In the genomic region with DNA sequence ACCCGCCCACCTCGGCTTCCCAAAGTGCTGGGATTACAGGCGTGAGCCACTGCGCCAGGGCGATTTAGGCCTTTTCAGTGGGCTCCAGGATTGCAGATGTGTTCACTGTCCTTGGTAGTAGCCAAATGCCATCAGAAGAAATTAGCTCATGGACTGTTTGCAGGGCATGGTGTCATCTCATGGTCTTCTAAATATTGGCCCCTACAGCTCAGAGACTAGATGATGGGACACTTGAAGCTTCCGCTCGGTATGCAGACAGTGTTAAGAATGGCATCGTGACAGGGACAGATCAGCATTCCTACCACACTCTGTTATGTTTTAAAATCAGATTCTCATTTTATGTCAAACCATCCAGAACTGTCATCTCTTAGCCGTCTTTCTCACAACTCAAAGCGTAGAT, we compare ENCODE assay signal across 35 cellular contexts.
"Had no signal": no experiment of that assay in that cellular context is flagged by ENCODE, and none has a peak within 500 bp of the region (broad histone marks: within the 10 kb centered on the region; RNA-seq: fewer than 3 reads in every experiment).

No MANE protein-coding gene starts in this region.

- H3K27ac Mint-ChIP-seq: activated B cell treated with CpG ODN at 0.5 μM for 24 hours; activated CD4-positive, alpha-beta memory T cell treated with anti-CD3 and anti-CD28 coated beads, Interleukin-2, amount 10 ng/mL, durations not matched to agents 7 days and 5 days; activated CD4-positive, alpha-beta T cell treated with anti-CD3 and anti-CD28 coated beads, Interleukin-2, amount 10 ng/mL, durations not matched to agents 7 days and 5 days; activated CD8-positive, alpha-beta memory T cell treated with anti-CD3 and anti-CD28 coated beads, Interleukin-2, amount 10 ng/mL, durations not matched to agents 7 days and 5 days; activated CD8-positive, alpha-beta T cell treated with anti-CD3 and anti-CD28 coated beads, Interleukin-2, amount 10 ng/mL, durations not matched to agents 7 days and 5 days; activated naive CD4-positive, alpha-beta T cell treated with anti-CD3 and anti-CD28 coated beads, Interleukin-2, amount 10 ng/mL, durations not matched to agents 7 days and 5 days; activated naive CD4-positive, alpha-beta T cell treated with anti-CD3 and anti-CD28 coated beads, Interleukin-2, amount 50 U/mL, for 24 hours; activated naive CD8-positive, alpha-beta T cell; activated naive CD8-positive, alpha-beta T cell treated with anti-CD3 and anti-CD28 coated beads, Interleukin-2, amount 10 ng/mL, durations not matched to agents 7 days and 5 days; activated T-cell treated with anti-CD3 and anti-CD28 coated beads, Interleukin-2, amount 50 U/mL, for 24 hours; activated T-helper 2 cell treated with anti-CD3 and anti-CD28 coated beads, Interferon-gamma antibody, Interleukin-2, Interleukin-4, amounts not matched to agents 10 μg/mL and 5 μg/mL and 100 μg/mL, durations not matched to agents 14 hours and 24 hours and 36 hours; T-helper 1 cell treated with Interleukin-12 subunit alpha and Interleukin-12 subunit beta and Interleukin-4 antibody, amounts not matched to agents 30 μg/mL and 1 μg/mL, for 36 hours; T-helper 2 cell treated with Interferon-gamma antibody and Interleukin-4, amounts not matched to agents 5 μg/mL and 100 μg/mL, for 36 hours had no signal

- H3K9me3 Mint-ChIP-seq: activated B cell treated with CpG ODN at 0.5 μM for 24 hours; activated CD4-positive, alpha-beta T cell treated with anti-CD3 and anti-CD28 coated beads, Interleukin-2, amount 10 ng/mL, durations not matched to agents 7 days and 5 days; activated naive CD4-positive, alpha-beta T cell treated with anti-CD3 and anti-CD28 coated beads, Interleukin-2, amount 10 ng/mL, durations not matched to agents 7 days and 5 days; activated naive CD4-positive, alpha-beta T cell treated with anti-CD3 and anti-CD28 coated beads, Interleukin-2, amount 50 U/mL, for 24 hours; activated naive CD8-positive, alpha-beta T cell treated with anti-CD3 and anti-CD28 coated beads, Interleukin-2, amount 10 ng/mL, durations not matched to agents 7 days and 5 days; activated T-cell treated with anti-CD3 and anti-CD28 coated beads, Interleukin-2, amount 50 U/mL, for 24 hours; activated T-helper 2 cell treated with anti-CD3 and anti-CD28 coated beads, Interferon-gamma antibody, Interleukin-2, Interleukin-4, amounts not matched to agents 10 μg/mL and 5 μg/mL and 100 μg/mL, durations not matched to agents 14 hours and 24 hours and 36 hours; central memory CD8-positive, alpha-beta T cell; T-helper 1 cell treated with Interleukin-12 subunit alpha and Interleukin-12 subunit beta and Interleukin-4 antibody, amounts not matched to agents 30 μg/mL and 1 μg/mL, for 36 hours; T-helper 2 cell treated with Interferon-gamma antibody and Interleukin-4, amounts not matched to agents 5 μg/mL and 100 μg/mL, for 36 hours had no signal

- DNase-seq: activated B cell treated with CpG ODN at 0.5 μM for 24 hours; activated CD4-positive, alpha-beta memory T cell treated with anti-CD3 and anti-CD28 coated beads, Interleukin-2, amount 10 ng/mL, durations not matched to agents 7 days and 5 days; activated CD4-positive, alpha-beta T cell treated with anti-CD3 and anti-CD28 coated beads for 48 hours; activated CD4-positive, alpha-beta T cell treated with anti-CD3 and anti-CD28 coated beads, Interleukin-2, amount 10 ng/mL, durations not matched to agents 7 days and 5 days; activated CD4-positive, alpha-beta T cell treated with anti-CD3 and anti-CD28 coated beads, Interleukin-2, amount 50 U/mL, for 48 hours; activated CD4-positive, CD25-positive, alpha-beta regulatory T cell treated with anti-CD3 and anti-CD28 coated beads, Interleukin-2, amount 50 U/mL, for 72 hours; activated CD8-positive, alpha-beta memory T cell treated with anti-CD3 and anti-CD28 coated beads for 24 hours; activated CD8-positive, alpha-beta memory T cell treated with anti-CD3 and anti-CD28 coated beads, Interleukin-2, amount 10 ng/mL, durations not matched to agents 7 days and 5 days; activated CD8-positive, alpha-beta memory T cell treated with anti-CD3 and anti-CD28 coated beads, Interleukin-2, amount 50 U/mL, for 48 hours; activated CD8-positive, alpha-beta T cell treated with anti-CD3 and anti-CD28 coated beads, Interleukin-2, amount 10 ng/mL, durations not matched to agents 7 days and 5 days; activated effector memory CD4-positive, alpha-beta T cell treated with Interleukin-2 at 50 U/mL for 16 hours; activated gamma-delta T cell; activated naive CD4-positive, alpha-beta T cell treated with anti-CD3 and anti-CD28 coated beads, Interleukin-2, amount 10 ng/mL, durations not matched to agents 7 days and 5 days; activated naive CD4-positive, alpha-beta T cell treated with Interleukin-2 at 50 U/mL for 16 hours; activated naive CD8-positive, alpha-beta T cell treated with anti-CD3 and anti-CD28 coated beads, Interleukin-2, amount 10 ng/mL, durations not matched to agents 7 days and 5 days; activated T-cell treated with anti-CD3 and anti-CD28 coated beads, Interleukin-2, amount 50 U/mL, for 24 hours; activated T-cell treated with anti-CD3 and anti-CD28 coated beads, Interleukin-2, amount 50 U/mL, for 48 hours; adrenal gland; amniotic stem cell; aorta; body of pancreas; brain microvascular endothelial cell; caudate nucleus; SW 1271; T-helper 1 cell; T-helper 2 cell; T-helper 9 cell had no signal

- H3K27me3 ChIP-seq: adrenal gland, body of pancreas, brain microvascular endothelial cell, breast epithelium had no signal

- H3K9me3 ChIP-seq: adrenal gland, body of pancreas, breast epithelium had no signal

- H3K27ac ChIP-seq: adrenal gland, body of pancreas, brain microvascular endothelial cell, breast epithelium, VCaP had no signal

- H3K4me3 ChIP-seq: adrenal gland, body of pancreas, breast epithelium had no signal

- H3K36me3 ChIP-seq: adrenal gland, brain microvascular endothelial cell, breast epithelium had no signal

- H3K27me3 Mint-ChIP-seq: activated CD4-positive, alpha-beta memory T cell treated with anti-CD3 and anti-CD28 coated beads, Interleukin-2, amount 10 ng/mL, durations not matched to agents 7 days and 5 days; activated CD4-positive, alpha-beta T cell treated with anti-CD3 and anti-CD28 coated beads, Interleukin-2, amount 10 ng/mL, durations not matched to agents 7 days and 5 days; activated CD8-positive, alpha-beta memory T cell treated with anti-CD3 and anti-CD28 coated beads, Interleukin-2, amount 10 ng/mL, durations not matched to agents 7 days and 5 days; activated naive CD4-positive, alpha-beta T cell treated with anti-CD3 and anti-CD28 coated beads, Interleukin-2, amount 10 ng/mL, durations not matched to agents 7 days and 5 days; activated naive CD4-positive, alpha-beta T cell treated with anti-CD3 and anti-CD28 coated beads, Interleukin-2, amount 50 U/mL, for 24 hours; activated naive CD8-positive, alpha-beta T cell; activated T-cell treated with anti-CD3 and anti-CD28 coated beads, Interleukin-2, amount 50 U/mL, for 24 hours; central memory CD8-positive, alpha-beta T cell had no signal

- ATAC-seq: activated CD8-positive, alpha-beta memory T cell treated with anti-CD3 and anti-CD28 coated beads, Interleukin-2, amount 10 ng/mL, durations not matched to agents 7 days and 5 days; activated CD8-positive, alpha-beta T cell treated with anti-CD3 and anti-CD28 coated beads, Interleukin-2, amount 10 ng/mL, durations not matched to agents 7 days and 5 days; body of pancreas had no signal

- H3K4me1 Mint-ChIP-seq: activated B cell treated with CpG ODN at 0.5 μM for 24 hours had no signal

- H3K4me1 ChIP-seq: adrenal gland, body of pancreas, breast epithelium had no signal

- H3K4me3 Mint-ChIP-seq: activated B cell treated with CpG ODN at 0.5 μM for 24 hours; activated CD4-positive, alpha-beta memory T cell treated with anti-CD3 and anti-CD28 coated beads, Interleukin-2, amount 10 ng/mL, durations not matched to agents 7 days and 5 days; activated CD4-positive, alpha-beta T cell treated with anti-CD3 and anti-CD28 coated beads, Interleukin-2, amount 10 ng/mL, durations not matched to agents 7 days and 5 days; activated CD8-positive, alpha-beta memory T cell treated with anti-CD3 and anti-CD28 coated beads, Interleukin-2, amount 10 ng/mL, durations not matched to agents 7 days and 5 days; activated CD8-positive, alpha-beta T cell treated with anti-CD3 and anti-CD28 coated beads, Interleukin-2, amount 10 ng/mL, durations not matched to agents 7 days and 5 days; activated naive CD4-positive, alpha-beta T cell treated with anti-CD3 and anti-CD28 coated beads, Interleukin-2, amount 10 ng/mL, durations not matched to agents 7 days and 5 days; activated naive CD4-positive, alpha-beta T cell treated with anti-CD3 and anti-CD28 coated beads, Interleukin-2, amount 50 U/mL, for 24 hours; activated naive CD8-positive, alpha-beta T cell; activated naive CD8-positive, alpha-beta T cell treated with anti-CD3 and anti-CD28 coated beads, Interleukin-2, amount 10 ng/mL, durations not matched to agents 7 days and 5 days; activated T-cell treated with anti-CD3 and anti-CD28 coated beads, Interleukin-2, amount 50 U/mL, for 24 hours; central memory CD8-positive, alpha-beta T cell; T-helper 1 cell treated with Interleukin-12 subunit alpha and Interleukin-12 subunit beta and Interleukin-4 antibody, amounts not matched to agents 30 μg/mL and 1 μg/mL, for 36 hours; T-helper 2 cell treated with Interferon-gamma antibody and Interleukin-4, amounts not matched to agents 5 μg/mL and 100 μg/mL, for 36 hours had no signal
